Comparison of ENCODE assay signal across 12 cellular contexts in genomic region chr14:44317433-44317746, GRCh38.
A peak's percentile ranks its signal among the peaks of the same experiment; 100 is the strongest.
DNase-seq lines count a peak whose midpoint lies in the region; ATAC-seq and TF ChIP-seq lines count a peak whose summit lies in the region.
"Had no signal": no experiment of that assay in that cellular context is flagged by ENCODE, and none has a peak within 500 bp of the region (broad histone marks: within the 10 kb centered on the region; RNA-seq: fewer than 3 reads in every experiment).

No MANE protein-coding gene starts in this region.

- H3K4me2 ChIP-seq in IMR-90 (ENCODE audit: low read depth, low read length) (no peak overlapping the region), mammary epithelial cell (ENCODE audit: insufficient read depth, low read depth, low read length) (peak overlapping the region; percentile 34), neuronal stem cell (ENCODE audit: insufficient read depth, low read length, poor library complexity, severe bottlenecking) (no peak overlapping the region)

- no peaks in the 10 kb centered on the region for H3K36me3 Mint-ChIP-seq in activated naive CD8-positive, alpha-beta T cell treated with anti-CD3 and anti-CD28 coated beads, Interleukin-2, amount 50 U/mL, for 24 hours (ENCODE audit: low read depth)

- no TSS peak for BruUV-seq in IMR-90 (replicated peaks; lab: Mats Ljungman, UMichigan)
- BruUV-seq in mammary epithelial cell (replicated peaks; lab: Mats Ljungman, UMichigan) = no TSS peak

- TF ChIP-seq RAD21 in IMR-90 (IDR thresholded peaks at IDR 0.05; ENCODE audit: low read length) = no peak

- no CpG with 5 or more reads among the region's 2 CpGs for WGBS in IMR-90 (ENCODE audit: extremely low coverage in 2 of 2, insufficient read length in 1 of 2), 2 experiments
- 100% methylated on average over 1 of the region's 2 CpGs for WGBS in mammary epithelial cell (ENCODE audit: low coverage, missing lambda C conversion rate)
- no CpG with 5 or more reads among the region's 2 CpGs for WGBS in neuronal stem cell (ENCODE audit: extremely low coverage in 2 of 2, insufficient read length in 2 of 2, insufficient replicate concordance in 1 of 2), 2 donors
- WGBS in tibial nerve, 2 donors = 96 to 100% methylated on average over 2 of the region's 2 CpGs

- no peaks in the 10 kb centered on the region for H3K27me3 Mint-ChIP-seq in activated naive CD8-positive, alpha-beta T cell treated with anti-CD3 and anti-CD28 coated beads, Interleukin-2, amount 50 U/mL, for 24 hours

- H2BK120ac ChIP-seq in IMR-90 (ENCODE audit: low read depth, low read length) (peak overlapping the region; percentile 11; the same call in 1 of the 2 replicates), neuronal stem cell (ENCODE audit: low read depth, low read length) (no peak overlapping the region)

- H3K56ac ChIP-seq in IMR-90 (ENCODE audit: extremely low read depth, insufficient read depth, low read length) = no peak overlapping the region

- H2AFZ ChIP-seq in IMR-90 (replicated peaks; ENCODE audit: low read length, poor library complexity) = no peak overlapping the region
- no peak overlapping the region for H2AFZ ChIP-seq in mammary epithelial cell (ENCODE audit: low read depth, low read length)
- H2AFZ ChIP-seq in neuronal stem cell (ENCODE audit: low read length) = peak overlapping the region; percentile 23
- H2AFZ ChIP-seq: GM23248 had no signal

- no peaks in the 10 kb centered on the region for H4K20me1 ChIP-seq in IMR-90 (ENCODE audit: insufficient read depth, low read length)
- H4K20me1 ChIP-seq in mammary epithelial cell (ENCODE audit: insufficient read depth, low read length) = no peaks in the 10 kb centered on the region

- CTCF ChIA-PET in IMR-90 (lab: Yijun Ruan, JAX) = no interaction called here
- CTCF ChIA-PET in mammary epithelial cell (lab: Charles Lee; ENCODE audit: low non-redundant PET) = no interaction called here

- H4K8ac ChIP-seq in IMR-90 (ENCODE audit: low read depth in 2 of 2, low read length in 2 of 2) = no peak overlapping the region
- H4K8ac ChIP-seq in neuronal stem cell (ENCODE audit: low read depth, low read length) = no peak overlapping the region

- peaks cover 13% of the 10 kb centered on the region for H3K9me3 Mint-ChIP-seq in activated naive CD8-positive, alpha-beta T cell treated with anti-CD3 and anti-CD28 coated beads, Interleukin-2, amount 50 U/mL, for 24 hours

- H2BK15ac ChIP-seq in IMR-90 (ENCODE audit: low read depth, low read length) = no peak overlapping the region
- no peak overlapping the region for H2BK15ac ChIP-seq in neuronal stem cell (ENCODE audit: low read length)

- intact Hi-C loops in IMR-90 (cut with micrococcal nuclease) = no loop called here
- intact Hi-C loops in mammary epithelial cell (cut with micrococcal nuclease) = no loop called here

- no peak overlapping the region for H3K4me3 Mint-ChIP-seq in activated naive CD8-positive, alpha-beta T cell treated with anti-CD3 and anti-CD28 coated beads, Interleukin-2, amount 50 U/mL, for 24 hours

- H3K4me3 ChIP-seq in IMR-90 (ENCODE audit: insufficient read depth, low read depth, low read length) = no peak overlapping the region
- no peak overlapping the region for H3K4me3 ChIP-seq in mammary epithelial cell (replicated peaks in 1 of 3; ENCODE audit: insufficient read depth in 1 of 3, low read depth in 2 of 3, low read length in 3 of 3)
- H3K4me3 ChIP-seq in neuronal stem cell (ENCODE audit: low read length in 2 of 2) = no peak overlapping the region
- H3K4me3 ChIP-seq in tibial nerve = no peak overlapping the region
- H3K4me3 ChIP-seq: GM23248 had no signal

- peak overlapping the region; percentile 6; the same call in 1 of the 2 replicates for H4K91ac ChIP-seq in IMR-90 (ENCODE audit: insufficient read depth, low read depth, low read length)
- no peak overlapping the region for H4K91ac ChIP-seq in neuronal stem cell (ENCODE audit: low read depth, low read length, poor library complexity)

- H3K36me3 ChIP-seq in IMR-90 (ENCODE audit: control insufficient read depth, insufficient read depth, low read length) (no peaks in the 10 kb centered on the region), mammary epithelial cell (ENCODE audit: insufficient read depth, low read length) (no peaks in the 10 kb centered on the region), neuronal stem cell (replicated peaks in 1 of 2; ENCODE audit: control insufficient read depth in 2 of 2, insufficient read depth in 2 of 2, low read length in 2 of 2) (no peaks in the 10 kb centered on the region), tibial nerve (no peaks in the 10 kb centered on the region)

- no peak for TF ChIP-seq CTCF in IMR-90 (conservative IDR thresholded peaks at IDR 0.05; ENCODE audit: low read depth, low read length)
- no peak for TF ChIP-seq CTCF in mammary epithelial cell (conservative IDR thresholded peaks at IDR 0.05 in 1 of 2, IDR thresholded peaks at IDR 0.05 in 1 of 2; ENCODE audit: extremely low read depth in 1 of 2, insufficient read depth in 1 of 2, low read depth in 1 of 2, low read length in 2 of 2)
- no peak for TF ChIP-seq CTCF in tibial nerve (IDR thresholded peaks at IDR 0.05)

- H3K27ac ChIP-seq in IMR-90 (ENCODE audit: insufficient read depth, low read length) (no peak overlapping the region), mammary epithelial cell (ENCODE audit: insufficient read depth, low read depth, low read length) (peak overlapping the region; percentile 58), neuronal stem cell (replicated peaks; ENCODE audit: low read length) (no peak overlapping the region), tibial nerve (no peak overlapping the region)
- H3K27ac ChIP-seq: C4-2B, GM23248 had no signal

- H3K4ac ChIP-seq in IMR-90 (ENCODE audit: low read depth, low read length) (no peak overlapping the region), neuronal stem cell (ENCODE audit: low read length) (no peak overlapping the region)

- no peak overlapping the region for H3K27ac Mint-ChIP-seq in activated naive CD8-positive, alpha-beta T cell treated with anti-CD3 and anti-CD28 coated beads, Interleukin-2, amount 50 U/mL, for 24 hours

- H3K79me2 ChIP-seq in mammary epithelial cell (ENCODE audit: insufficient read depth, low read length) = no peaks in the 10 kb centered on the region

- H3K79me1 ChIP-seq in IMR-90 (ENCODE audit: low read depth in 1 of 2, low read length in 2 of 2) (no peaks in the 10 kb centered on the region), neuronal stem cell (ENCODE audit: low read depth, low read length) (no peaks in the 10 kb centered on the region)

- DNase-seq in Ammon's horn (ENCODE audit: low spot score) (peak; percentile 1), IMR-90 (no peak), mammary epithelial cell (no peak), neuronal stem cell (ENCODE audit: low spot score) (no peak), tibial nerve (ENCODE audit: low spot score in 2 of 2) (no peak)
- no peak for DNase-seq in activated T-cell treated with anti-CD3 and anti-CD28 coated beads, Interleukin-2, amount 50 U/mL, for 48 hours
- no peak for DNase-seq in activated naive CD8-positive, alpha-beta T cell treated with anti-CD3 and anti-CD28 coated beads, Interleukin-2, amount 50 U/mL, for 24 hours
- DNase-seq: DND-41, GF-D8, NCI-H1105 treated with DMSO at 0.1 percent for 48 hours had no signal

- H2AK5ac ChIP-seq in IMR-90 (ENCODE audit: low read depth, low read length) = no peak overlapping the region
- H2AK5ac ChIP-seq in neuronal stem cell (ENCODE audit: low read depth, low read length) = no peak overlapping the region

- no peaks in the 10 kb centered on the region for H3K9me1 ChIP-seq in IMR-90 (ENCODE audit: insufficient read depth, low read length)

- H4K5ac ChIP-seq in IMR-90 (ENCODE audit: low read depth, low read length) = no peak overlapping the region

- H3K14ac ChIP-seq in IMR-90 (replicated peaks; ENCODE audit: low read depth, low read length) (no peak overlapping the region), neuronal stem cell (ENCODE audit: low read length) (no peak overlapping the region)

- POLR2A ChIA-PET in IMR-90 (lab: Charles Lee; ENCODE audit: unreplicated experiment) = no interaction called here

- H3K9ac ChIP-seq in IMR-90 (ENCODE audit: low read depth, low read length) = no peak overlapping the region
- no peak overlapping the region for H3K9ac ChIP-seq in mammary epithelial cell (ENCODE audit: insufficient read depth, low read length)
- H3K9ac ChIP-seq in neuronal stem cell (ENCODE audit: low read depth, low read length, poor library complexity) = no peak overlapping the region
- H3K9ac ChIP-seq: GM23248 had no signal

- no peak overlapping the region for H2BK12ac ChIP-seq in neuronal stem cell (ENCODE audit: low read length)

- H3K23ac ChIP-seq in IMR-90 (ENCODE audit: low read depth, low read length) (no peak overlapping the region), neuronal stem cell (ENCODE audit: low read depth, low read length, poor library complexity) (no peak overlapping the region)

- H3K4me1 ChIP-seq in IMR-90 (ENCODE audit: control insufficient read depth, insufficient read depth, low read length) (no peaks in the 10 kb centered on the region), mammary epithelial cell (ENCODE audit: insufficient read depth, low read length) (peaks cover 16% of the 10 kb centered on the region), neuronal stem cell (ENCODE audit: control insufficient read depth in 2 of 2, insufficient read depth in 1 of 2, low read depth in 1 of 2, low read length in 2 of 2) (no peaks in the 10 kb centered on the region), tibial nerve (no peaks in the 10 kb centered on the region)

- H3K18ac ChIP-seq in IMR-90 (ENCODE audit: low read depth, low read length) (no peak overlapping the region), neuronal stem cell (ENCODE audit: low read length) (peak overlapping the region; percentile 28)

- H2BK5ac ChIP-seq in IMR-90 (ENCODE audit: low read depth, low read length, poor library complexity, severe bottlenecking) (no peak overlapping the region), neuronal stem cell (ENCODE audit: low read length) (no peak overlapping the region)

- dilution Hi-C loops in IMR-90 (cut with HindIII; ENCODE audit: low sequenced_read_pairs, unreplicated experiment) = no loop called here
- dilution Hi-C loops in mammary epithelial cell (cut with HindIII; ENCODE audit: low sequenced_read_pairs) = no loop called here

- no peaks in the 10 kb centered on the region for H3K4me1 Mint-ChIP-seq in activated naive CD8-positive, alpha-beta T cell treated with anti-CD3 and anti-CD28 coated beads, Interleukin-2, amount 50 U/mL, for 24 hours

- no peak overlapping the region for H2AK9ac ChIP-seq in IMR-90 (replicated peaks; ENCODE audit: low read depth, low read length, poor library complexity)

- H2BK20ac ChIP-seq in IMR-90 (ENCODE audit: low read depth, low read length) = no peak overlapping the region

- in situ Hi-C loops in IMR-90 (cut with MboI; ENCODE audit: low sequenced_read_pairs) (no loop called here), mammary epithelial cell (cut with MboI; ENCODE audit: low sequenced_read_pairs in 2 of 2) (no loop called here)

- no peak for ATAC-seq in IMR-90 (ENCODE audit: low read depth)
- no peak for ATAC-seq in activated naive CD8-positive, alpha-beta T cell treated with anti-CD3 and anti-CD28 coated beads, Interleukin-2, amount 50 U/mL, for 24 hours

- TF ChIP-seq POLR2A in IMR-90 (IDR thresholded peaks at IDR 0.05; ENCODE audit: low read depth, low read length) = no peak
- no peak for TF ChIP-seq POLR2A in tibial nerve (IDR thresholded peaks at IDR 0.05)

- TF ChIP-seq EP300 in tibial nerve (IDR thresholded peaks at IDR 0.05) = no peak

- H3K9me3 ChIP-seq in IMR-90 (ENCODE audit: control insufficient read depth, insufficient read depth, low read length) (peaks cover 3% of the 10 kb centered on the region; the same call in 1 of the 2 replicates), mammary epithelial cell (replicated peaks; ENCODE audit: insufficient read depth, low read length) (no peaks in the 10 kb centered on the region), neuronal stem cell (replicated peaks in 1 of 2; ENCODE audit: control insufficient read depth in 2 of 2, insufficient read depth in 1 of 2, low read depth in 1 of 2, low read length in 2 of 2) (no peaks in the 10 kb centered on the region), tibial nerve (peaks cover 0 to 11% (median 0%) of the 10 kb centered on the region in 4 donors)

- H3K27me3 ChIP-seq in IMR-90 (ENCODE audit: control insufficient read depth, insufficient read depth, low read length) (no peaks in the 10 kb centered on the region), mammary epithelial cell (ENCODE audit: insufficient read depth, low read length) (no peaks in the 10 kb centered on the region), neuronal stem cell (ENCODE audit: control insufficient read depth in 3 of 3, insufficient read depth in 3 of 3, low read depth in 1 of 3, low read length in 3 of 3) (no peaks in the 10 kb centered on the region), tibial nerve (no peaks in the 10 kb centered on the region)
